In the genomic region with DNA sequence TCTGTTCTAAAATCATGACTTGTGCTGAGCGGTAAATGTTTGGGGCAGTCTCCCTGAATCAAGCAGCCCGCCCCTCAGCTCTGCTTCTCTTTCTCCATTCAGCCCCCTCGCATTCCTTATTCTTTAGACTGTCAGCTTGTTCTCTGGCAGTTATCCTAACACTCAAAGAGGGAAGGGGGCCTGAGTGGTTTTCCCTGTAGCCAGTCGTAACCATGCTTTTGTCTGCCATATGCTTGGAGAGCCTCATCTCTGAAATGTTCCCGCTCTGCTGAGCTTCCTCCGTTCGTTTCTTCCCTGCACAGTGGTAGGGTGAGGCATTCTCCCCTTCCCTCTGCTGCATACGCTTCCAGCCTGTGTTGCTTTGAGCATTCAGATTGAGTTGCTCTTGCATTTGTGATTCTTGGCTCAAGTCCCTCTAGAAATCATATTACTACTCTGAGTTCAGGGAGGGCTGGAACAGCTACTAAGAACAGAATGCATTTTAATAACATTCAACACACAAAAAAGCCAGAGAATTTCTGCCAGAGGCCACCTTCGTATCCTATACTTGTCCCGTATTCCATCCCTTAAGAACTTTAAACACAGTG, we compare ENCODE assay signal across 10 cellular contexts.
DNase-seq lines count a peak whose midpoint lies in the region; ATAC-seq and TF ChIP-seq lines count a peak whose summit lies in the region.
"Had no signal": no experiment of that assay in that cellular context is flagged by ENCODE, and none has a peak within 500 bp of the region (broad histone marks: within the 10 kb centered on the region; RNA-seq: fewer than 3 reads in every experiment).

No MANE protein-coding gene starts in this region.

- H3K27me3 ChIP-seq in lung (ENCODE audit: control insufficient read depth, insufficient read depth) = no peaks in the 10 kb centered on the region
- H3K27me3 ChIP-seq in ovary = no peaks in the 10 kb centered on the region

- TF ChIP-seq EP300 in ovary (IDR thresholded peaks at IDR 0.05) = no peak

- 70% methylated on average over 10 of the region's 10 CpGs for WGBS in lung, 2 donors
- WGBS in ovary, 3 donors = 5 to 10% (median 9%) methylated on average over 10 of the region's 10 CpGs

- no peaks in the 10 kb centered on the region for H3K27me3 Mint-ChIP-seq in stimulated activated naive CD8-positive, alpha-beta T cell treated with anti-CD3 and anti-CD28 coated beads, Interleukin-15, amount 100 ng/mL, for 72 hours
- H3K27me3 Mint-ChIP-seq: activated naive CD8-positive, alpha-beta T cell treated with anti-CD3 and anti-CD28 coated beads for 36 hours had no signal

- TF ChIP-seq POLR2A in ovary (IDR thresholded peaks at IDR 0.05) = no peak

- no peak for ATAC-seq in lung (ENCODE audit: insufficient read depth, low FRiP score)
- ATAC-seq in stimulated activated naive CD8-positive, alpha-beta T cell treated with anti-CD3 and anti-CD28 coated beads, Interleukin-15, amount 100 ng/mL, for 72 hours = no peak

- H3K4me3 ChIP-seq in AG10803 (ENCODE audit: low read length) = peak overlapping the region; percentile 44
- peak overlapping the region; percentile 6 for H3K4me3 ChIP-seq in choroid plexus epithelial cell (ENCODE audit: low read depth, low read length)
- no peak overlapping the region for H3K4me3 ChIP-seq in lung
- H3K4me3 ChIP-seq in ovary = no peak overlapping the region

- H3K4me1 Mint-ChIP-seq in stimulated activated naive CD8-positive, alpha-beta T cell treated with anti-CD3 and anti-CD28 coated beads, Interleukin-15, amount 100 ng/mL, for 72 hours = peaks cover 6% of the 10 kb centered on the region

- peak; percentile 86 for DNase-seq in AG10803 (ENCODE audit: low read depth)
- peak; percentile 35 to 36 for DNase-seq in Kasumi-1 (lab: John Stamatoyannopoulos, UW)
- peak; percentile 96 for DNase-seq in choroid plexus epithelial cell (ENCODE audit: low read depth)
- DNase-seq in lung (ENCODE audit: low spot score) = no peak
- no peak for DNase-seq in ovary
- no peak for DNase-seq in stimulated activated naive CD8-positive, alpha-beta T cell treated with anti-CD3 and anti-CD28 coated beads, Interleukin-15, amount 100 ng/mL, for 72 hours
- no peak for DNase-seq in activated CD8-positive, alpha-beta memory T cell treated with anti-CD3 and anti-CD28 coated beads for 24 hours
- no peak for DNase-seq in CD1c-positive myeloid dendritic cell (ENCODE audit: extremely low spot score)
- DNase-seq: activated naive CD8-positive, alpha-beta T cell treated with anti-CD3 and anti-CD28 coated beads for 36 hours had no signal

- no peak overlapping the region for H3K27ac Mint-ChIP-seq in stimulated activated naive CD8-positive, alpha-beta T cell treated with anti-CD3 and anti-CD28 coated beads, Interleukin-15, amount 100 ng/mL, for 72 hours
- H3K27ac Mint-ChIP-seq: activated naive CD8-positive, alpha-beta T cell treated with anti-CD3 and anti-CD28 coated beads for 36 hours; nephron had no signal

- H3K4me3 Mint-ChIP-seq in stimulated activated naive CD8-positive, alpha-beta T cell treated with anti-CD3 and anti-CD28 coated beads, Interleukin-15, amount 100 ng/mL, for 72 hours = no peak overlapping the region
- H3K4me3 Mint-ChIP-seq: activated naive CD8-positive, alpha-beta T cell treated with anti-CD3 and anti-CD28 coated beads for 36 hours; nephron had no signal

- intact Hi-C loops in ovary (cut with DNase I) = no loop called here

- TF ChIP-seq CTCF in AG10803 (conservative IDR thresholded peaks at IDR 0.05; ENCODE audit: low read length) (no peak), choroid plexus epithelial cell (conservative IDR thresholded peaks at IDR 0.05; ENCODE audit: low read depth, low read length) (no peak), lung (IDR thresholded peaks at IDR 0.05; ENCODE audit: control extremely low read depth, extremely low read depth) (no peak), ovary (IDR thresholded peaks at IDR 0.05) (no peak)

- H3K27ac ChIP-seq in lung (ENCODE audit: low read depth in 1 of 2, low read length in 1 of 2) (peak overlapping the region; percentile 13 to 18), ovary (no peak overlapping the region)

- H3K9me3 Mint-ChIP-seq in stimulated activated naive CD8-positive, alpha-beta T cell treated with anti-CD3 and anti-CD28 coated beads, Interleukin-15, amount 100 ng/mL, for 72 hours = no peaks in the 10 kb centered on the region
- H3K9me3 Mint-ChIP-seq: activated naive CD8-positive, alpha-beta T cell treated with anti-CD3 and anti-CD28 coated beads for 36 hours; nephron had no signal

- H3K9me3 ChIP-seq in lung (ENCODE audit: control insufficient read depth in 2 of 2, insufficient read depth in 1 of 2, low read length in 1 of 2) = no peaks in the 10 kb centered on the region
- H3K9me3 ChIP-seq in ovary = no peaks in the 10 kb centered on the region

- no peaks in the 10 kb centered on the region for H3K36me3 ChIP-seq in lung (ENCODE audit: control insufficient read depth in 2 of 2, insufficient read depth in 2 of 2, low read length in 2 of 2)
- no peaks in the 10 kb centered on the region for H3K36me3 ChIP-seq in ovary

- H3K4me1 ChIP-seq in lung (ENCODE audit: control insufficient read depth in 2 of 2, insufficient read depth in 2 of 2, low read length in 2 of 2) (peaks cover 5 to 6% of the 10 kb centered on the region in 2 donors), ovary (ENCODE audit: insufficient read depth) (peaks cover 5% of the 10 kb centered on the region)

Comparison
In these comparisons a context has a peak if more than half of its experiments do, and no peak if none do; other contexts are left out.
1. DNase-seq: peak in AG10803 (single experiment), Kasumi-1 (2 of 2) and choroid plexus epithelial cell (single experiment); none in lung (single experiment), ovary (0 of 5), stimulated activated naive CD8-positive, alpha-beta T cell treated with anti-CD3 and anti-CD28 coated beads, Interleukin-15, amount 100 ng/mL, for 72 hours (0 of 2), activated CD8-positive, alpha-beta memory T cell treated with anti-CD3 and anti-CD28 coated beads for 24 hours (single experiment) and CD1c-positive myeloid dendritic cell (single experiment).
2. H3K4me3 ChIP-seq: peak in AG10803 (single experiment) and choroid plexus epithelial cell (single experiment); none in lung (single experiment) and ovary (single experiment).
3. H3K27ac ChIP-seq: peak in lung (2 of 2); none in ovary (0 of 2).